17 cellular contexts compared by ENCODE assay signal in the genomic region with DNA sequence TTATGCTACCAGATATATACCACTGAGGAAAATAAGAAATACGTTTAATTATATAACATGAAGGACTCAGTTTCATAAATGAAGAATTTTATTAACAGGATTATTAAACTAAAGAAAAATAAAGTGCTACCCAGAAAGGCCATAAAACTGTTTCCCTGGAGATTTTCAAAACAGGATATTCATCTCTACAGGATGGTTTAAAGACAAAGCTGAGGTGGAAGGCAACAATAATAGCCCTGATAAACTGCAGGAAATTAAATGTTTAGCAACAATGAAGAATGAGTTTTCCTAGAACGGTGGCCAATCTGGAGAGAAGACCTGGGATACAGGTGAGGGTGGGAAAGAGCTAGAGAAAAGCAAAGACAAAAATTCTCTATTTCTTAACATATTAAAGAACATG. TPM values are rescaled to one million over a fixed set of nuclear protein-coding genes. Genes with fewer than 3 reads are reported as not detected.
DNase-seq lines count a peak whose midpoint lies in the region; ATAC-seq and TF ChIP-seq lines count a peak whose summit lies in the region.
"Had no signal": no experiment of that assay in that cellular context is flagged by ENCODE, and none has a peak within 500 bp of the region (broad histone marks: within the 10 kb centered on the region; RNA-seq: fewer than 3 reads in every experiment).

No MANE protein-coding gene starts in this region.

- intact Hi-C loops in gastrocnemius medialis (cut with DNase I; ENCODE audit: low total_unique reads) (loop anchor here (10.0 kb wide), 1 partner anchor 423 kb away; a partner anchor contains a TSS), Right ventricle myocardium superior (cut with DNase I) (no loop called here)

- H3K9me3 ChIP-seq in gastrocnemius medialis, result no peaks in the 10 kb centered on the region
- H3K9me3 ChIP-seq: A549 had no signal

- peak overlapping the region; percentile 62 for H3K27ac Mint-ChIP-seq in WTC11
- peak overlapping the region; percentile 98 for H3K27ac Mint-ChIP-seq in endothelial cell (ENCODE audit: unreplicated experiment)
- H3K27ac Mint-ChIP-seq in osteocyte (ENCODE audit: unreplicated experiment), result peak overlapping the region; percentile 0
- H3K27ac Mint-ChIP-seq: CD8-positive, alpha-beta T cell had no signal

- peak overlapping the region; percentile 77 to 98 (median 88) for H3K27ac ChIP-seq in gastrocnemius medialis
- H3K27ac ChIP-seq: A549, HL-60 had no signal

- TF ChIP-seq POLR2A in gastrocnemius medialis (IDR thresholded peaks at IDR 0.05), result no peak

- no peak overlapping the region for H3K4me3 ChIP-seq in gastrocnemius medialis
- H3K4me3 ChIP-seq: A549, HAP-1 had no signal

- POLR2A ChIA-PET in WTC11 (lab: Charles Lee), result no interaction called here

- peaks cover 96 to 98% of the 10 kb centered on the region in 2 donors for H3K4me1 ChIP-seq in gastrocnemius medialis

- ATAC-seq in WTC11 (no peak), gastrocnemius medialis (no peak), Right ventricle myocardium superior (ENCODE audit: poor library complexity) (no peak), GM21825 (IDR thresholded peaks at IDR 0.05; ENCODE audit: unreplicated experiment) (no peak), GM18868 (IDR thresholded peaks at IDR 0.05; ENCODE audit: unreplicated experiment) (no peak)
- ATAC-seq: CD8-positive, alpha-beta T cell had no signal

- TF ChIP-seq CTCF in WTC11 (IDR thresholded peaks at IDR 0.05) (no peak), endothelial cell (IDR thresholded peaks at IDR 0.05; ENCODE audit: unreplicated experiment) (no peak), osteocyte (IDR thresholded peaks at IDR 0.05) (no peak), gastrocnemius medialis (IDR thresholded peaks at IDR 0.05 in 4 of 5, conservative IDR thresholded peaks at IDR 0.05 in 1 of 5) (no peak)

- no peaks in the 10 kb centered on the region for H3K27me3 ChIP-seq in gastrocnemius medialis

- in situ Hi-C loops in gastrocnemius medialis (cut with MboI; ENCODE audit: low sequenced_read_pairs in 4 of 4), result no loop called here

- no peak overlapping the region for H3K4me3 Mint-ChIP-seq in WTC11
- H3K4me3 Mint-ChIP-seq in endothelial cell (ENCODE audit: unreplicated experiment), result no peak overlapping the region
- H3K4me3 Mint-ChIP-seq in osteocyte (ENCODE audit: unreplicated experiment), result no peak overlapping the region
- H3K4me3 Mint-ChIP-seq: CD14-positive monocyte; CD8-positive, alpha-beta T cell had no signal

- peaks cover 90% of the 10 kb centered on the region for H3K4me1 Mint-ChIP-seq in WTC11
- peaks cover 38% of the 10 kb centered on the region for H3K4me1 Mint-ChIP-seq in endothelial cell (ENCODE audit: unreplicated experiment)
- peaks cover 43% of the 10 kb centered on the region for H3K4me1 Mint-ChIP-seq in osteocyte (ENCODE audit: unreplicated experiment)

- H3K36me3 ChIP-seq in gastrocnemius medialis, result no peaks in the 10 kb centered on the region

- no peak for DNase-seq in WTC11 (ENCODE audit: low spot score)
- no peak for DNase-seq in endothelial cell (ENCODE audit: low spot score)
- DNase-seq in osteocyte (ENCODE audit: extremely low spot score, unreplicated experiment), result no peak
- no peak for DNase-seq in gastrocnemius medialis
- no peak for DNase-seq in activated gamma-delta T cell (lab: John Stamatoyannopoulos, UW)
- no peak for DNase-seq in Right ventricle myocardium superior
- DNase-seq: CD8-positive, alpha-beta T cell; COR-L47; DMS153; DMS79 treated with DMSO at 0.1 percent for 48 hours; EL had no signal

- H3K36me3 Mint-ChIP-seq in WTC11 (no peaks in the 10 kb centered on the region), endothelial cell (ENCODE audit: low read depth, unreplicated experiment) (peaks cover 8% of the 10 kb centered on the region), osteocyte (ENCODE audit: unreplicated experiment) (no peaks in the 10 kb centered on the region)
- H3K36me3 Mint-ChIP-seq: CD8-positive, alpha-beta T cell had no signal

- no peaks in the 10 kb centered on the region for H3K9me3 Mint-ChIP-seq in WTC11
- H3K9me3 Mint-ChIP-seq in endothelial cell (ENCODE audit: unreplicated experiment), result no peaks in the 10 kb centered on the region
- no peaks in the 10 kb centered on the region for H3K9me3 Mint-ChIP-seq in osteocyte (ENCODE audit: unreplicated experiment)
- H3K9me3 Mint-ChIP-seq: CD14-positive monocyte; CD8-positive, alpha-beta T cell had no signal

- H3K27me3 Mint-ChIP-seq in WTC11 (ENCODE audit: low read depth) (no peaks in the 10 kb centered on the region), endothelial cell (ENCODE audit: unreplicated experiment) (peaks cover 4% of the 10 kb centered on the region), osteocyte (ENCODE audit: unreplicated experiment) (no peaks in the 10 kb centered on the region)

- CTCF ChIA-PET in WTC11 (lab: Charles Lee), result interaction anchor here (0.9 to 3.5 kb wide), 6 partner anchors 10 to 254 kb away, joined by 3 to 23 read pairs (median 5); a partner anchor contains a TSS

TF ChIP-seq in WTC11, 78 proteins besides CTCF, POLR2A, EP300 and RAD21 (continues in another document):
- TF ChIP-seq, protein P1, sequence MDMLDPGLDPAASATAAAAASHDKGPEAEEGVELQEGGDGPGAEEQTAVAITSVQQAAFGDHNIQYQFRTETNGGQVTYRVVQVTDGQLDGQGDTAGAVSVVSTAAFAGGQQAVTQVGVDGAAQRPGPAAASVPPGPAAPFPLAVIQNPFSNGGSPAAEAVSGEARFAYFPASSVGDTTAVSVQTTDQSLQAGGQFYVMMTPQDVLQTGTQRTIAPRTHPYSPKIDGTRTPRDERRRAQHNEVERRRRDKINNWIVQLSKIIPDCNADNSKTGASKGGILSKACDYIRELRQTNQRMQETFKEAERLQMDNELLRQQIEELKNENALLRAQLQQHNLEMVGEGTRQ (CRISPR knock-in tag; IDR thresholded peaks at IDR 0.05), result no peak
- TF ChIP-seq ETV6 (CRISPR knock-in tag; IDR thresholded peaks at IDR 0.05), result no peak
- TF ChIP-seq, protein P2, sequence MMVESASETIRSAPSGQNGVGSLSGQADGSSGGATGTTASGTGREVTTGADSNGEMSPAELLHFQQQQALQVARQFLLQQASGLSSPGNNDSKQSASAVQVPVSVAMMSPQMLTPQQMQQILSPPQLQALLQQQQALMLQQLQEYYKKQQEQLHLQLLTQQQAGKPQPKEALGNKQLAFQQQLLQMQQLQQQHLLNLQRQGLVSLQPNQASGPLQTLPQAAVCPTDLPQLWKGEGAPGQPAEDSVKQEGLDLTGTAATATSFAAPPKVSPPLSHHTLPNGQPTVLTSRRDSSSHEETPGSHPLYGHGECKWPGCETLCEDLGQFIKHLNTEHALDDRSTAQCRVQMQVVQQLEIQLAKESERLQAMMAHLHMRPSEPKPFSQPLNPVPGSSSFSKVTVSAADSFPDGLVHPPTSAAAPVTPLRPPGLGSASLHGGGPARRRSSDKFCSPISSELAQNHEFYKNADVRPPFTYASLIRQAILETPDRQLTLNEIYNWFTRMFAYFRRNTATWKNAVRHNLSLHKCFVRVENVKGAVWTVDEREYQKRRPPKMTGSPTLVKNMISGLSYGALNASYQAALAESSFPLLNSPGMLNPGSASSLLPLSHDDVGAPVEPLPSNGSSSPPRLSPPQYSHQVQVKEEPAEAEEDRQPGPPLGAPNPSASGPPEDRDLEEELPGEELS (CRISPR knock-in tag; IDR thresholded peaks at IDR 0.05), result no peak
- TF ChIP-seq, protein P3, sequence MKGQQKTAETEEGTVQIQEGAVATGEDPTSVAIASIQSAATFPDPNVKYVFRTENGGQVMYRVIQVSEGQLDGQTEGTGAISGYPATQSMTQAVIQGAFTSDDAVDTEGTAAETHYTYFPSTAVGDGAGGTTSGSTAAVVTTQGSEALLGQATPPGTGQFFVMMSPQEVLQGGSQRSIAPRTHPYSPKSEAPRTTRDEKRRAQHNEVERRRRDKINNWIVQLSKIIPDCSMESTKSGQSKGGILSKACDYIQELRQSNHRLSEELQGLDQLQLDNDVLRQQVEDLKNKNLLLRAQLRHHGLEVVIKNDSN (CRISPR knock-in tag; IDR thresholded peaks at IDR 0.05), result no peak
- TF ChIP-seq ZNF396 (CRISPR knock-in tag; IDR thresholded peaks at IDR 0.05; ENCODE audit: borderline replicate concordance), result no peak
- no peak for TF ChIP-seq NFATC4 (CRISPR knock-in tag; IDR thresholded peaks at IDR 0.05)
- no peak for TF ChIP-seq SP1 (CRISPR knock-in tag; conservative IDR thresholded peaks at IDR 0.05)
- TF ChIP-seq FOXK1 (CRISPR knock-in tag; IDR thresholded peaks at IDR 0.05), result no peak
- TF ChIP-seq, protein P4, sequence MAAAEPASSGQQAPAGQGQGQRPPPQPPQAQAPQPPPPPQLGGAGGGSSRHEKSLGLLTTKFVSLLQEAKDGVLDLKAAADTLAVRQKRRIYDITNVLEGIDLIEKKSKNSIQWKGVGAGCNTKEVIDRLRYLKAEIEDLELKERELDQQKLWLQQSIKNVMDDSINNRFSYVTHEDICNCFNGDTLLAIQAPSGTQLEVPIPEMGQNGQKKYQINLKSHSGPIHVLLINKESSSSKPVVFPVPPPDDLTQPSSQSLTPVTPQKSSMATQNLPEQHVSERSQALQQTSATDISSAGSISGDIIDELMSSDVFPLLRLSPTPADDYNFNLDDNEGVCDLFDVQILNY (CRISPR knock-in tag; IDR thresholded peaks at IDR 0.05), result no peak
- TF ChIP-seq TEAD4 (CRISPR knock-in tag; IDR thresholded peaks at IDR 0.05), result no peak

RNA-seq across cellular contexts. Expression of a gene that starts 11.9 kb away (rescaled TPM):
- 126 to 133 TPM (median 127 TPM) in 3 replicates for total RNA-seq in WTC11 (2021)
- 94.2 TPM for total RNA-seq in endothelial cell (ENCODE audit: unreplicated experiment)
- total RNA-seq in osteocyte, result 97.2 and 97.7 TPM in 2 replicates
- total RNA-seq in gastrocnemius medialis, result 100 to 1,000 TPM in 3 of 4 donors, 10 to 100 TPM in 1; 93.2 to 159 (median 124) TPM
- 119 TPM for total RNA-seq in Right ventricle myocardium superior

Comparison
In these comparisons a context has a peak if more than half of its experiments do, and no peak if none do; other contexts are left out.
1. H3K27ac Mint-ChIP-seq: peak in every context shown above with its lines; median percentile 98 in endothelial cell; 62 in WTC11; 0 in osteocyte.